In genomic region chr11:75334402-75334891, GRCh38 we compare ENCODE assay signal across 14 cellular contexts. TPM values are rescaled to one million over a fixed set of nuclear protein-coding genes. Genes with fewer than 3 reads are reported as not detected.
DNase-seq lines count a peak whose midpoint lies in the region; ATAC-seq and TF ChIP-seq lines count a peak whose summit lies in the region.
"Had no signal": no experiment of that assay in that cellular context is flagged by ENCODE, and none has a peak within 500 bp of the region (broad histone marks: within the 10 kb centered on the region; RNA-seq: fewer than 3 reads in every experiment).

No MANE protein-coding gene starts in this region.

- no peak for DNase-seq in CD14-positive monocyte (ENCODE audit: low spot score)
- DNase-seq in NCI-H526 (lab: John Stamatoyannopoulos, UW) = peak; percentile 37 to 48
- no peak for DNase-seq in endothelial cell (ENCODE audit: low spot score)
- no peak for DNase-seq in Kasumi-1 (lab: John Stamatoyannopoulos, UW)
- DNase-seq in AG20443 (ENCODE audit: low spot score) = no peak
- DNase-seq in NCI-H1105 (lab: John Stamatoyannopoulos, UW) = no peak
- no peak for DNase-seq in activated T-cell treated with anti-CD3 and anti-CD28 coated beads, Interleukin-2, amount 50 U/mL, for 4 hours
- DNase-seq: activated CD4-positive, alpha-beta T cell treated with anti-CD3 and anti-CD28 coated beads for 1 hour; activated T-cell treated with anti-CD3 and anti-CD28 coated beads, Interleukin-2, amount 50 U/mL, for 1 hour; effector CD4-positive, alpha-beta T cell; glutamatergic neuron; NCI-H2029 treated with DMSO at 0.1 percent for 48 hours had no signal

- ATAC-seq in activated T-cell treated with anti-CD3 and anti-CD28 coated beads, Interleukin-2, amount 50 U/mL, for 4 hours = no peak
- ATAC-seq: body of pancreas had no signal

- H3K4me1 Mint-ChIP-seq in CD14-positive monocyte (peaks cover 95% of the 10 kb centered on the region), endothelial cell (ENCODE audit: unreplicated experiment) (peaks cover 91% of the 10 kb centered on the region), nephron (peaks cover 67% of the 10 kb centered on the region)
- H3K4me1 Mint-ChIP-seq in activated T-cell treated with anti-CD3 and anti-CD28 coated beads, Interleukin-2, amount 50 U/mL, for 4 hours (ENCODE audit: low read depth) = peaks cover 77% of the 10 kb centered on the region

- H3K27ac Mint-ChIP-seq in CD14-positive monocyte (peak overlapping the region in 5 of 7 donors; percentile 31 to 83 (median 75)), endothelial cell (ENCODE audit: unreplicated experiment) (peak overlapping the region; percentile 79), nephron (peak overlapping the region; percentile 43 to 99 (median 92))

- TF ChIP-seq CTCF in CD14-positive monocyte (IDR thresholded peaks at IDR 0.05) (no peak), endothelial cell (IDR thresholded peaks at IDR 0.05; ENCODE audit: unreplicated experiment) (no peak), nephron (IDR thresholded peaks at IDR 0.05; ENCODE audit: unreplicated experiment in 3 of 3) (no peak)

- intact Hi-C loops in CD14-positive monocyte (cut with micrococcal nuclease) = no loop called here

- peaks cover 0 to 2% (median 0%) of the 10 kb centered on the region in 3 donors for H3K27me3 Mint-ChIP-seq in CD14-positive monocyte (ENCODE audit: low read depth in 3 of 3)
- peaks cover 17% of the 10 kb centered on the region for H3K27me3 Mint-ChIP-seq in endothelial cell (ENCODE audit: unreplicated experiment)
- peaks cover 5% of the 10 kb centered on the region for H3K27me3 Mint-ChIP-seq in nephron (ENCODE audit: low read depth)
- no peaks in the 10 kb centered on the region for H3K27me3 Mint-ChIP-seq in activated T-cell treated with anti-CD3 and anti-CD28 coated beads, Interleukin-2, amount 50 U/mL, for 4 hours (ENCODE audit: low read depth)

- H3K36me3 Mint-ChIP-seq in CD14-positive monocyte (peaks cover 35 to 81% of the 10 kb centered on the region in 2 donors), endothelial cell (ENCODE audit: low read depth, unreplicated experiment) (peaks cover 22% of the 10 kb centered on the region), nephron (ENCODE audit: low read depth) (no peaks in the 10 kb centered on the region)
- peaks cover 7% of the 10 kb centered on the region for H3K36me3 Mint-ChIP-seq in activated T-cell treated with anti-CD3 and anti-CD28 coated beads, Interleukin-2, amount 50 U/mL, for 4 hours (ENCODE audit: insufficient read depth)

- peaks cover 0 to 2% (median 0%) of the 10 kb centered on the region in 7 donors for H3K9me3 Mint-ChIP-seq in CD14-positive monocyte
- no peaks in the 10 kb centered on the region for H3K9me3 Mint-ChIP-seq in endothelial cell (ENCODE audit: unreplicated experiment)
- H3K9me3 Mint-ChIP-seq in nephron = no peaks in the 10 kb centered on the region
- no peaks in the 10 kb centered on the region for H3K9me3 Mint-ChIP-seq in activated T-cell treated with anti-CD3 and anti-CD28 coated beads, Interleukin-2, amount 50 U/mL, for 4 hours

- H3K4me3 Mint-ChIP-seq in CD14-positive monocyte (peak overlapping the region in 1 of 2 donors; percentile 21), endothelial cell (ENCODE audit: unreplicated experiment) (peak overlapping the region; percentile 76), nephron (peak overlapping the region in 1 of 3 experiments; percentile 17)
- no peak overlapping the region for H3K4me3 Mint-ChIP-seq in activated T-cell treated with anti-CD3 and anti-CD28 coated beads, Interleukin-2, amount 50 U/mL, for 4 hours

RNA-seq across cellular contexts. Expression of gene ARRB1, which starts 17.0 kb away (rescaled TPM):
- polyA plus RNA-seq in CD14-positive monocyte = 10 to 100 TPM; 52.6 to 66.5 TPM
- total RNA-seq in endothelial cell (ENCODE audit: unreplicated experiment) = 197 TPM
- 10 to 100 TPM; 16.7 to 25.1 (median 18.8) TPM for total RNA-seq in activated T-cell treated with anti-CD3 and anti-CD28 coated beads, Interleukin-2, amount 50 U/mL, for 4 hours

Comparison
In these comparisons a context has a peak if more than half of its experiments do, and no peak if none do; other contexts are left out.
1. DNase-seq: peak in NCI-H526 (2 of 2); none in CD14-positive monocyte (single experiment), endothelial cell (single experiment), Kasumi-1 (0 of 2), AG20443 (single experiment), NCI-H1105 (single experiment) and activated T-cell treated with anti-CD3 and anti-CD28 coated beads, Interleukin-2, amount 50 U/mL, for 4 hours (single experiment).
2. Peak in every context shown above with its lines, with median percentiles within 50 percentile points of each other: H3K27ac Mint-ChIP-seq.